In the genomic region with DNA sequence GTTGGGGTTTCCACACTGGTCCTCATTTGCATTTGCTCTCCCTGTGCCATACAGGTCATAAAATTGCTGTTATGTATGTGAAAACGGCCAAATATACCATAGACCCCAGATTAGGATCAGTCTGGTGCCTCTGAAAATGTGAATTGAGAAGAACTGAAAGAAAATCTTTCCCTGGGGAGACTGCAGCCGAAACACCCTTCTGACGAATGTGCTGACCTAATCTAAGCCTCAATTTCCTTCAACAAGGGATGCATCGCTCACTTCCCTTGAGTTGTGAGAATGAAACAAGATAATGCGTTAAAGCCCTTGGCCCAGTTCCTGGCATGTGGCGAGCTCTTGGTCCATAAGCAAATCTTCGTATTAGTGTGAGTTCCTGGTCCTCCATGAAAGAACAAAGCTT, we compare ENCODE assay signal across 15 cellular contexts.
DNase-seq lines count a peak whose midpoint lies in the region; ATAC-seq and TF ChIP-seq lines count a peak whose summit lies in the region.
"Had no signal": no experiment of that assay in that cellular context is flagged by ENCODE, and none has a peak within 500 bp of the region (broad histone marks: within the 10 kb centered on the region; RNA-seq: fewer than 3 reads in every experiment).

No MANE protein-coding gene starts in this region.

- H3K9me3 Mint-ChIP-seq in central memory CD8-positive, alpha-beta T cell = no peaks in the 10 kb centered on the region

- ATAC-seq in HG02642 (IDR thresholded peaks at IDR 0.05; ENCODE audit: poor library complexity, unreplicated experiment) = peak; percentile 48
- no peak for ATAC-seq in central memory CD8-positive, alpha-beta T cell (replicated peaks; ENCODE audit: extremely low read depth, poor library complexity, severe bottlenecking)

- DNase-seq in GM10266 (ENCODE audit: extremely low spot score) (peak; percentile 21), NCI-H187 treated with DMSO at 0.1 percent for 48 hours (lab: John Stamatoyannopoulos, UW) (no peak), AG20443 (ENCODE audit: low spot score) (no peak)
- no peak for DNase-seq in central memory CD8-positive, alpha-beta T cell (ENCODE audit: low spot score in 2 of 2)
- DNase-seq in effector CD8-positive, alpha-beta T cell (lab: John Stamatoyannopoulos, UW) = no peak
- no peak for DNase-seq in effector CD4-positive, alpha-beta T cell
- DNase-seq: GDM1, NCI-H2081 treated with DMSO at 0.1 percent for 48 hours, nephron progenitor cell had no signal

- H3K4me1 Mint-ChIP-seq in central memory CD8-positive, alpha-beta T cell = peaks cover 63% of the 10 kb centered on the region

- H3K27me3 Mint-ChIP-seq in central memory CD8-positive, alpha-beta T cell = no peaks in the 10 kb centered on the region

- peaks cover 5% of the 10 kb centered on the region for H3K36me3 ChIP-seq in neutrophil
- H3K36me3 ChIP-seq: SJSA1 had no signal

- peak overlapping the region; percentile 62 for H3K27ac ChIP-seq in neutrophil
- H3K27ac ChIP-seq: C4-2B, HL-60, SJSA1, VCaP had no signal

- no peaks in the 10 kb centered on the region for H3K27me3 ChIP-seq in neutrophil
- H3K27me3 ChIP-seq: SJSA1 had no signal

- TF ChIP-seq CTCF in GM10266 (IDR thresholded peaks at IDR 0.05; ENCODE audit: control insufficient read depth, insufficient read depth, low read depth, missing control alignments) (no peak), neutrophil (IDR thresholded peaks at IDR 0.05) (no peak)

- H3K36me3 Mint-ChIP-seq in central memory CD8-positive, alpha-beta T cell (ENCODE audit: insufficient read depth) = peaks cover 7% of the 10 kb centered on the region

- no peak overlapping the region for H3K4me3 ChIP-seq in neutrophil (ENCODE audit: low read depth in 1 of 2, low read length in 1 of 2)
- H3K4me3 ChIP-seq: SJSA1 had no signal

- H3K4me3 Mint-ChIP-seq in central memory CD8-positive, alpha-beta T cell = no peak overlapping the region
- H3K4me3 Mint-ChIP-seq: nephron progenitor cell had no signal

- no peaks in the 10 kb centered on the region for H3K9me3 ChIP-seq in neutrophil
- H3K9me3 ChIP-seq: SJSA1 had no signal

- H3K4me1 ChIP-seq in neutrophil (ENCODE audit: control insufficient read depth in 1 of 2, insufficient read depth in 1 of 2, low read depth in 1 of 2, low read length in 1 of 2) = peaks cover 10 to 22% of the 10 kb centered on the region in 2 experiments
- H3K4me1 ChIP-seq: SJSA1 had no signal

- H3K27ac Mint-ChIP-seq in central memory CD8-positive, alpha-beta T cell (ENCODE audit: low read depth) = peak overlapping the region; percentile 52
- H3K27ac Mint-ChIP-seq: nephron progenitor cell had no signal
